8 cellular contexts compared by ENCODE assay signal in genomic region chr4:1290165-1290977, GRCh38. TPM values are rescaled to one million over a fixed set of nuclear protein-coding genes. Genes with fewer than 3 reads are reported as not detected.
DNase-seq lines count a peak whose midpoint lies in the region; ATAC-seq, FAIRE-seq and TF ChIP-seq lines count a peak whose summit lies in the region.

No MANE protein-coding gene starts in this region.

- POLR2A ChIA-PET in SK-N-SH (lab: Yijun Ruan, JAX) = no interaction called here

- H3K27ac ChIP-seq in SK-N-SH (ENCODE audit: low read depth in 2 of 2, low read length in 1 of 2) (peak overlapping the region; percentile 38 to 73; a peak in 3 of 4 replicates), keratinocyte (ENCODE audit: control insufficient read depth, insufficient read depth, low read length) (peak overlapping the region; percentile 67), stomach smooth muscle (ENCODE audit: low read length) (peak overlapping the region; percentile 41)

- H3K4me1 ChIP-seq in SK-N-SH (ENCODE audit: control insufficient read depth in 1 of 2, insufficient read depth in 2 of 2, low read depth in 1 of 2, low read length in 1 of 2) (peaks cover 0 to 25% of the 10 kb centered on the region in 2 experiments; a peak in 3 of 4 replicates), keratinocyte (ENCODE audit: control insufficient read depth, extremely low read depth, insufficient read depth, low read length) (peaks cover 23% of the 10 kb centered on the region), stomach smooth muscle (ENCODE audit: control insufficient read depth, insufficient read depth, low read length) (peaks cover 43% of the 10 kb centered on the region)

- H3K79me2 ChIP-seq in SK-N-SH (ENCODE audit: insufficient read depth) (peaks cover 55% of the 10 kb centered on the region), keratinocyte (ENCODE audit: control insufficient read depth, insufficient read depth, low read length) (peaks cover 56% of the 10 kb centered on the region)

- no peaks in the 10 kb centered on the region for H3K9me2 ChIP-seq in SK-N-SH

- H3K4me3 Mint-ChIP-seq in activated naive CD8-positive, alpha-beta T cell treated with anti-CD3 and anti-CD28 coated beads, Interleukin-2, amount 50 U/mL, for 24 hours = peak overlapping the region; percentile 95

- H3K27me3 Mint-ChIP-seq in activated naive CD8-positive, alpha-beta T cell treated with anti-CD3 and anti-CD28 coated beads, Interleukin-2, amount 50 U/mL, for 24 hours = no peaks in the 10 kb centered on the region

- peaks cover 48% of the 10 kb centered on the region for H3K4me1 Mint-ChIP-seq in activated naive CD8-positive, alpha-beta T cell treated with anti-CD3 and anti-CD28 coated beads, Interleukin-2, amount 50 U/mL, for 24 hours

- H3K36me3 Mint-ChIP-seq in activated naive CD8-positive, alpha-beta T cell treated with anti-CD3 and anti-CD28 coated beads, Interleukin-2, amount 50 U/mL, for 24 hours (ENCODE audit: low read depth) = peaks cover 10% of the 10 kb centered on the region

- no peak for TF ChIP-seq EP300 in SK-N-SH (IDR thresholded peaks at IDR 0.05; ENCODE audit: borderline replicate concordance in 1 of 2, low read depth in 1 of 2, low read length in 1 of 2)

- peak overlapping the region; percentile 85 for H3K9ac ChIP-seq in SK-N-SH
- peak overlapping the region; percentile 90 for H3K9ac ChIP-seq in keratinocyte (ENCODE audit: control insufficient read depth, extremely low read depth, insufficient read depth, low read length)
- H3K9ac ChIP-seq in stomach smooth muscle (ENCODE audit: low read length in 2 of 2) = peak overlapping the region; percentile 87 to 91

- peaks cover 5% of the 10 kb centered on the region for H3K9me3 Mint-ChIP-seq in activated naive CD8-positive, alpha-beta T cell treated with anti-CD3 and anti-CD28 coated beads, Interleukin-2, amount 50 U/mL, for 24 hours

- H3K4me2 ChIP-seq in SK-N-SH = peak overlapping the region; percentile 98
- H3K4me2 ChIP-seq in keratinocyte (ENCODE audit: control insufficient read depth, extremely low read depth, insufficient read depth, low read depth, low read length) = peak overlapping the region; percentile 89

- H3K9me3 ChIP-seq in SK-N-SH (no peaks in the 10 kb centered on the region), keratinocyte (ENCODE audit: control insufficient read depth, low read depth, low read length) (no peaks in the 10 kb centered on the region), stomach smooth muscle (ENCODE audit: control insufficient read depth in 2 of 2, low read length in 2 of 2) (no peaks in the 10 kb centered on the region)

- H2AFZ ChIP-seq in SK-N-SH (ENCODE audit: low read depth) (no peak overlapping the region), keratinocyte (ENCODE audit: control insufficient read depth, low read length) (no peak overlapping the region)

- 4% methylated on average over 20 of the region's 47 CpGs for WGBS in SK-N-SH (ENCODE audit: low lambda C conversion rate)

- H3K9me1 ChIP-seq in keratinocyte (ENCODE audit: control insufficient read depth, extremely low read depth, insufficient read depth, low read length) = no peaks in the 10 kb centered on the region

- ATAC-seq in SK-N-SH treated with all-trans-retinoic acid at 6 μM for 48 hours = no peak
- ATAC-seq in HG03432 (IDR thresholded peaks at IDR 0.05; ENCODE audit: unreplicated experiment) = peak; percentile 6
- ATAC-seq in activated naive CD8-positive, alpha-beta T cell treated with anti-CD3 and anti-CD28 coated beads, Interleukin-2, amount 50 U/mL, for 24 hours = no peak
- no peak for ATAC-seq in GM19452 (IDR thresholded peaks at IDR 0.05; ENCODE audit: unreplicated experiment)

- H3K4me3 ChIP-seq in SK-N-SH (ENCODE audit: low read depth in 2 of 2, low read length in 1 of 2) (peak overlapping the region; percentile 86 to 95), keratinocyte (ENCODE audit: control insufficient read depth in 2 of 3, extremely low read depth in 1 of 3, insufficient read depth in 2 of 3, low read depth in 1 of 3, low read length in 3 of 3) (peak overlapping the region; percentile 78 to 83 (median 83)), stomach smooth muscle (ENCODE audit: low read length in 2 of 2) (peak overlapping the region; percentile 87 to 97)

- H3K27ac Mint-ChIP-seq in activated naive CD8-positive, alpha-beta T cell treated with anti-CD3 and anti-CD28 coated beads, Interleukin-2, amount 50 U/mL, for 24 hours = peak overlapping the region; percentile 86

- dilution Hi-C loops in keratinocyte (cut with MboI; ENCODE audit: extremely low pct_ligation_motif_present, low sequenced_read_pairs) = no loop called here

- H4K20me1 ChIP-seq in SK-N-SH (ENCODE audit: insufficient read depth) (peaks cover 46% of the 10 kb centered on the region), keratinocyte (ENCODE audit: control insufficient read depth, extremely low read depth, insufficient read depth, low read length) (peaks cover 10% of the 10 kb centered on the region)

- H3F3A ChIP-seq in SK-N-SH (replicated peaks; ENCODE audit: insufficient read depth) = peaks cover 3% of the 10 kb centered on the region

- TF ChIP-seq CTCF in SK-N-SH (IDR thresholded peaks at IDR 0.05) = no peak
- no peak for TF ChIP-seq CTCF in keratinocyte (optimal IDR thresholded peaks at IDR 0.05 in 1 of 3, IDR thresholded peaks at IDR 0.05 in 1 of 3, conservative IDR thresholded peaks at IDR 0.05 in 1 of 3; ENCODE audit: extremely low read depth in 1 of 3, insufficient read depth in 2 of 3, low read length in 3 of 3)

- H3K36me3 ChIP-seq in SK-N-SH (replicated peaks in 1 of 2; ENCODE audit: control insufficient read depth in 1 of 2, insufficient read depth in 2 of 2, low read length in 1 of 2) = no peaks in the 10 kb centered on the region
- peaks cover 0 to 6% of the 10 kb centered on the region in 2 experiments for H3K36me3 ChIP-seq in keratinocyte (ENCODE audit: control insufficient read depth in 2 of 2, extremely low read depth in 1 of 2, insufficient read depth in 2 of 2, low read length in 2 of 2)
- no peaks in the 10 kb centered on the region for H3K36me3 ChIP-seq in stomach smooth muscle (ENCODE audit: control insufficient read depth in 2 of 2, insufficient read depth in 2 of 2, low read length in 2 of 2)

- H3K27me3 ChIP-seq in SK-N-SH (ENCODE audit: insufficient read depth) (no peaks in the 10 kb centered on the region), keratinocyte (ENCODE audit: control insufficient read depth, extremely low read depth, insufficient read depth, low read length) (no peaks in the 10 kb centered on the region), stomach smooth muscle (ENCODE audit: control insufficient read depth in 1 of 2, insufficient read depth in 2 of 2, low read length in 2 of 2) (no peaks in the 10 kb centered on the region)

- no peak for DNase-seq in SK-N-SH
- peak; percentile 23 for DNase-seq in activated naive CD8-positive, alpha-beta T cell treated with anti-CD3 and anti-CD28 coated beads, Interleukin-2, amount 50 U/mL, for 24 hours
- no peak for DNase-seq in keratinocyte (ENCODE audit: low read depth, low spot score)
- DNase-seq in foreskin melanocyte = no peak

- TF ChIP-seq RAD21 in SK-N-SH (IDR thresholded peaks at IDR 0.05; ENCODE audit: low read length) = no peak

- CTCF ChIA-PET in SK-N-SH (lab: Yijun Ruan, JAX) = interaction anchor here (0.9 to 1.5 kb wide), 4 partner anchors 62 to 430 kb away, joined by 3 to 4 read pairs (median 3); no protein-coding TSS in a partner anchor

- no peak for FAIRE-seq in keratinocyte (lab: Jason Lieb, UNC)

TF ChIP-seq in SK-N-SH, 30 proteins besides CTCF, POLR2A, EP300 and RAD21 (continues in another document):
- TF ChIP-seq POLR2AphosphoS5 (IDR thresholded peaks at IDR 0.05; ENCODE audit: low read depth, low read length) (no peak), RCOR1 (IDR thresholded peaks at IDR 0.05; ENCODE audit: low read length) (no peak)

TF ChIP-seq in SK-N-SH treated with all-trans-retinoic acid at 6 μM for 48 hours, 23 proteins besides CTCF, POLR2A, EP300 and RAD21 (continues in another document):
- no peak for TF ChIP-seq PPARA (CRISPR knock-in tag; IDR thresholded peaks at IDR 0.05; ENCODE audit: borderline replicate concordance)
- no peak for TF ChIP-seq ZNF8 (CRISPR knock-in tag; IDR thresholded peaks at IDR 0.05)
- TF ChIP-seq ZNF565 (CRISPR knock-in tag; conservative IDR thresholded peaks at IDR 0.05; ENCODE audit: low read depth) = no peak

RNA-seq across cellular contexts. Expression of gene MAEA, which starts 0.7 kb away (rescaled TPM):
- polyA plus RNA-seq in SK-N-SH (2012; rRNA removed) (123 and 128 TPM in 2 replicates), keratinocyte (89.7 to 106 TPM (median 106 TPM) in 3 replicates)
- 64.4 and 85.4 TPM in 2 replicates for polyA plus RNA-seq in SK-N-SH (2012; cell fraction: cytosol; rRNA removed)
- polyA plus RNA-seq in SK-N-SH (2012; cell fraction: nucleus; rRNA removed) = 196 and 274 TPM in 2 replicates
- 73.2 TPM for polyA plus RNA-seq in keratinocyte (2011; ENCODE audit: low read depth)
- 61.8 and 93.8 TPM in 2 replicates for polyA plus RNA-seq in keratinocyte (2011; cell fraction: cytosol; rRNA removed)
- 139 and 153 TPM in 2 replicates for polyA plus RNA-seq in keratinocyte (2011; cell fraction: nucleus; rRNA removed)
- polyA plus RNA-seq in keratinocyte (2012; ENCODE audit: low replicate concordance) = 47.3 and 90.6 TPM in 2 replicates
- 54.2 to 174 TPM (median 60.2 TPM) in 3 replicates for polyA minus RNA-seq in keratinocyte
- 148 TPM for polyA minus RNA-seq in keratinocyte (2011; cell fraction: cytosol; rRNA and poly(A)+ RNA removed)
- 90.4 and 91.3 TPM in 2 replicates for polyA minus RNA-seq in keratinocyte (2011; cell fraction: nucleus; rRNA and poly(A)+ RNA removed)

RNA-seq across cellular contexts. Expression of gene CTBP1, which starts 41.4 kb away (rescaled TPM):
- polyA plus RNA-seq in SK-N-SH (2012; rRNA removed) (158 and 183 TPM in 2 replicates), keratinocyte (46.9 to 74.5 TPM (median 71.9 TPM) in 3 replicates)
- polyA plus RNA-seq in SK-N-SH (2012; cell fraction: cytosol; rRNA removed) = 73.8 and 122 TPM in 2 replicates
- polyA plus RNA-seq in SK-N-SH (2012; cell fraction: nucleus; rRNA removed) = 419 and 467 TPM in 2 replicates
- polyA plus RNA-seq in keratinocyte (2011; ENCODE audit: low read depth) = 40.9 TPM
- polyA plus RNA-seq in keratinocyte (2011; cell fraction: cytosol; rRNA removed) = 41.4 and 91.5 TPM in 2 replicates
- polyA plus RNA-seq in keratinocyte (2011; cell fraction: nucleus; rRNA removed) = 79.7 and 151 TPM in 2 replicates
- polyA plus RNA-seq in keratinocyte (2012; ENCODE audit: low replicate concordance) = 65.1 and 86.5 TPM in 2 replicates
- 70.2 to 117 TPM (median 93.3 TPM) in 3 replicates for polyA minus RNA-seq in keratinocyte
- 250 TPM for polyA minus RNA-seq in keratinocyte (2011; cell fraction: cytosol; rRNA and poly(A)+ RNA removed)
- 68.6 and 73.2 TPM in 2 replicates for polyA minus RNA-seq in keratinocyte (2011; cell fraction: nucleus; rRNA and poly(A)+ RNA removed)

RNA-seq across cellular contexts. Expression of gene UVSSA, which starts 56.6 kb away (rescaled TPM):
- polyA plus RNA-seq in SK-N-SH (2012; rRNA removed) = 14.5 and 14.9 TPM in 2 replicates
- 5.2 and 6.2 TPM in 2 replicates for polyA plus RNA-seq in SK-N-SH (2012; cell fraction: cytosol; rRNA removed)
- 74.4 and 110 TPM in 2 replicates for polyA plus RNA-seq in SK-N-SH (2012; cell fraction: nucleus; rRNA removed)
- 4.3 to 6.2 TPM (median 4.7 TPM) in 3 replicates for polyA plus RNA-seq in keratinocyte
- 2.1 TPM for polyA plus RNA-seq in keratinocyte (2011; ENCODE audit: low read depth)
- 2.9 and 4.5 TPM in 2 replicates for polyA plus RNA-seq in keratinocyte (2011; cell fraction: cytosol; rRNA removed)
- polyA plus RNA-seq in keratinocyte (2011; cell fraction: nucleus; rRNA removed) = 22.8 and 31.7 TPM in 2 replicates
- polyA plus RNA-seq in keratinocyte (2012; ENCODE audit: low replicate concordance) = 5.5 and 6.2 TPM in 2 replicates
- 8.6 to 12.1 TPM (median 10.3 TPM) in 3 replicates for polyA minus RNA-seq in keratinocyte
- 6.7 TPM for polyA minus RNA-seq in keratinocyte (2011; cell fraction: cytosol; rRNA and poly(A)+ RNA removed)
- polyA minus RNA-seq in keratinocyte (2011; cell fraction: nucleus; rRNA and poly(A)+ RNA removed) = 15.9 and 20.5 TPM in 2 replicates
